Comparison of ENCODE assay signal across 8 cellular contexts in genomic region chr4:143616771-143617170, GRCh38.
A peak's percentile ranks its signal among the peaks of the same experiment; 100 is the strongest.
DNase-seq lines count a peak whose midpoint lies in the region; ATAC-seq and FAIRE-seq lines count a peak whose summit lies in the region.

No MANE protein-coding gene starts in this region.

- no peaks in the 10 kb centered on the region for H3K36me3 Mint-ChIP-seq in activated T-cell treated with anti-CD3 and anti-CD28 coated beads, Interleukin-2, amount 50 U/mL, for 4 hours (ENCODE audit: insufficient read depth)
- H3K36me3 Mint-ChIP-seq in stimulated activated memory B cell treated with anti-CD40 and anti-IgM and Interleukin-4, amounts not matched to agents 10 μg/mL and 1 μg/mL and 100 μg/mL, for 72 hours = no peaks in the 10 kb centered on the region

- no peak overlapping the region for H3K27ac Mint-ChIP-seq in stimulated activated memory B cell treated with anti-CD40 and anti-IgM and Interleukin-4, amounts not matched to agents 10 μg/mL and 1 μg/mL and 100 μg/mL, for 72 hours

- FAIRE-seq in RCC 7860 (lab: Jason Lieb, UNC) = peak; percentile 96

- no peak for DNase-seq in activated T-cell treated with anti-CD3 and anti-CD28 coated beads, Interleukin-2, amount 50 U/mL, for 4 hours
- DNase-seq in activated T-cell treated with anti-CD3 and anti-CD28 coated beads, Interleukin-2, amount 50 U/mL, for 1 hour = no peak
- DNase-seq in RCC 7860 (ENCODE audit: low spot score) = peak; percentile 80
- no peak for DNase-seq in activated effector memory CD4-positive, alpha-beta T cell treated with anti-CD3 and anti-CD28 coated beads, Interleukin-2, amount 50 U/mL, for 16 hours
- DNase-seq in NCI-H69 (lab: John Stamatoyannopoulos, UW) = no peak
- DNase-seq in NCI-H226 = no peak

- H3K4me1 Mint-ChIP-seq in activated T-cell treated with anti-CD3 and anti-CD28 coated beads, Interleukin-2, amount 50 U/mL, for 4 hours (ENCODE audit: low read depth) = no peaks in the 10 kb centered on the region
- peaks cover 6% of the 10 kb centered on the region for H3K4me1 Mint-ChIP-seq in stimulated activated memory B cell treated with anti-CD40 and anti-IgM and Interleukin-4, amounts not matched to agents 10 μg/mL and 1 μg/mL and 100 μg/mL, for 72 hours

- H3K27me3 Mint-ChIP-seq in activated T-cell treated with anti-CD3 and anti-CD28 coated beads, Interleukin-2, amount 50 U/mL, for 4 hours (ENCODE audit: low read depth) = no peaks in the 10 kb centered on the region
- peaks cover 51% of the 10 kb centered on the region for H3K27me3 Mint-ChIP-seq in stimulated activated memory B cell treated with anti-CD40 and anti-IgM and Interleukin-4, amounts not matched to agents 10 μg/mL and 1 μg/mL and 100 μg/mL, for 72 hours

- peak; percentile 86 to 91 for ATAC-seq in activated T-cell treated with anti-CD3 and anti-CD28 coated beads, Interleukin-2, amount 50 U/mL, for 4 hours
- ATAC-seq in HG02885 (IDR thresholded peaks at IDR 0.05; ENCODE audit: poor library complexity, unreplicated experiment) = peak; percentile 94
- peak; percentile 82 for ATAC-seq in stimulated activated memory B cell treated with anti-CD40 and anti-IgM and Interleukin-4, amounts not matched to agents 10 μg/mL and 1 μg/mL and 100 μg/mL, for 72 hours

- H3K4me3 Mint-ChIP-seq in activated T-cell treated with anti-CD3 and anti-CD28 coated beads, Interleukin-2, amount 50 U/mL, for 4 hours = no peak overlapping the region
- no peak overlapping the region for H3K4me3 Mint-ChIP-seq in stimulated activated memory B cell treated with anti-CD40 and anti-IgM and Interleukin-4, amounts not matched to agents 10 μg/mL and 1 μg/mL and 100 μg/mL, for 72 hours

- H3K9me3 Mint-ChIP-seq in activated T-cell treated with anti-CD3 and anti-CD28 coated beads, Interleukin-2, amount 50 U/mL, for 4 hours = no peaks in the 10 kb centered on the region
- H3K9me3 Mint-ChIP-seq in stimulated activated memory B cell treated with anti-CD40 and anti-IgM and Interleukin-4, amounts not matched to agents 10 μg/mL and 1 μg/mL and 100 μg/mL, for 72 hours = peaks cover 3% of the 10 kb centered on the region
